ENCODE assay signal across 16 cellular contexts in genomic region chrX:11532291-11533075, GRCh38.
DNase-seq lines count a peak whose midpoint lies in the region; ATAC-seq, FAIRE-seq and TF ChIP-seq lines count a peak whose summit lies in the region.
"Had no signal": no experiment of that assay in that cellular context is flagged by ENCODE, and none has a peak within 500 bp of the region (broad histone marks: within the 10 kb centered on the region; RNA-seq: fewer than 3 reads in every experiment).

No MANE protein-coding gene starts in this region.

- no peaks in the 10 kb centered on the region for H3K36me3 ChIP-seq in GM12878 (ENCODE audit: control insufficient read depth in 2 of 2, insufficient read depth in 2 of 2, low read length in 1 of 2)

- ATAC-seq in GM12878 = peak; percentile 42; the same call in 2 of the 3 replicates
- no peak for ATAC-seq in GM21360 (IDR thresholded peaks at IDR 0.05; ENCODE audit: unreplicated experiment)
- no peak for ATAC-seq in stimulated activated memory B cell treated with anti-CD40 and anti-IgM and Interleukin-4, amounts not matched to agents 10 μg/mL and 1 μg/mL and 100 μg/mL, for 72 hours
- no peak for ATAC-seq in GM21390 (IDR thresholded peaks at IDR 0.05; ENCODE audit: unreplicated experiment)

- FAIRE-seq in GM12878 (lab: Jason Lieb, UNC) = no peak
- FAIRE-seq: keratinocyte had no signal

- no peak for TF ChIP-seq POLR2A in GM12878 (IDR thresholded peaks at IDR 0.05; ENCODE audit: low read depth, low read length)

- intact Hi-C loops in GM12878 (cut with micrococcal nuclease; ENCODE audit: unreplicated experiment) = loop anchor here (1.0 to 5.0 kb wide), 7 partner anchors 192 to 1168 kb away; no protein-coding TSS in a partner anchor

- RAD21 ChIA-PET in GM12878 (lab: Charles Lee; ENCODE audit: unreplicated experiment) = interaction anchor here (1.1 to 2.4 kb wide), 7 partner anchors 8 to 1169 kb away, joined by 4 to 18 read pairs (median 5); no protein-coding TSS in a partner anchor

- DNase-seq in Daoy (ENCODE audit: low read depth) (peak; percentile 15), LNCaP clone FGC (ENCODE audit: low read depth) (peak; percentile 8), GM12878 (ENCODE audit: low read depth, low spot score) (no peak), left kidney (ENCODE audit: low read depth, low spot score) (peak; percentile 11), SIG-M5 treated with dmso at 0.1 percent for 504 hours (lab: John Stamatoyannopoulos, UW; ENCODE audit: unreplicated experiment) (no peak)
- DNase-seq: activated CD4-positive, alpha-beta T cell treated with anti-CD3 and anti-CD28 coated beads for 4 hours; DND-41; occipital lobe had no signal

- H3K27me3 ChIP-seq in GM12878 (replicated peaks in 1 of 2; ENCODE audit: control insufficient read depth in 2 of 2, insufficient read depth in 2 of 2, low read length in 1 of 2) = no peaks in the 10 kb centered on the region

- no peaks in the 10 kb centered on the region for H3K9me3 ChIP-seq in GM12878 (replicated peaks; ENCODE audit: control insufficient read depth, insufficient read depth, low read length)
- H3K9me3 ChIP-seq: mucosa of descending colon had no signal

- H3K27ac Mint-ChIP-seq in stimulated activated memory B cell treated with anti-CD40 and anti-IgM and Interleukin-4, amounts not matched to agents 10 μg/mL and 1 μg/mL and 100 μg/mL, for 72 hours = no peak overlapping the region
- H3K27ac Mint-ChIP-seq: activated naive CD8-positive, alpha-beta T cell; stimulated activated naive CD8-positive, alpha-beta T cell treated with anti-CD3 and anti-CD28 coated beads, Interleukin-15, Interleukin-2, amounts not matched to agents 100 ng/mL and 50 ng/mL, for 24 hours had no signal

- TF ChIP-seq CTCF in LNCaP clone FGC (IDR thresholded peaks at IDR 0.05; ENCODE audit: control insufficient read depth, extremely low read depth, insufficient read depth) = no peak
- TF ChIP-seq CTCF in GM12878 (IDR thresholded peaks at IDR 0.05 in 2 of 3, conservative IDR thresholded peaks at IDR 0.05 in 1 of 3; ENCODE audit: control insufficient read depth in 2 of 3, extremely low read depth in 1 of 3, insufficient read depth in 1 of 3, low read depth in 3 of 3, low read length in 3 of 3) = no peak

- H3K4me1 Mint-ChIP-seq in stimulated activated memory B cell treated with anti-CD40 and anti-IgM and Interleukin-4, amounts not matched to agents 10 μg/mL and 1 μg/mL and 100 μg/mL, for 72 hours = no peaks in the 10 kb centered on the region
- H3K4me1 Mint-ChIP-seq: central memory CD8-positive, alpha-beta T cell had no signal

- no peak overlapping the region for H3K27ac ChIP-seq in GM12878 (ENCODE audit: control insufficient read depth, insufficient read depth)

- H4K20me1 ChIP-seq in GM12878 (ENCODE audit: control insufficient read depth, insufficient read depth) = no peaks in the 10 kb centered on the region

- CTCF ChIA-PET in GM12878 (lab: Yijun Ruan, JAX) = interaction anchor here (0.7 to 3.3 kb wide), 31 partner anchors 9 to 1247 kb away, joined by 3 to 36 read pairs (median 4); no protein-coding TSS in a partner anchor

- no peak overlapping the region for H3K4me3 Mint-ChIP-seq in stimulated activated memory B cell treated with anti-CD40 and anti-IgM and Interleukin-4, amounts not matched to agents 10 μg/mL and 1 μg/mL and 100 μg/mL, for 72 hours
- H3K4me3 Mint-ChIP-seq: activated naive CD8-positive, alpha-beta T cell; central memory CD8-positive, alpha-beta T cell; stimulated activated naive CD8-positive, alpha-beta T cell treated with anti-CD3 and anti-CD28 coated beads, Interleukin-15, Interleukin-2, amounts not matched to agents 100 ng/mL and 50 ng/mL, for 24 hours had no signal

- H3K27me3 Mint-ChIP-seq in stimulated activated memory B cell treated with anti-CD40 and anti-IgM and Interleukin-4, amounts not matched to agents 10 μg/mL and 1 μg/mL and 100 μg/mL, for 72 hours = no peaks in the 10 kb centered on the region
- H3K27me3 Mint-ChIP-seq: activated naive CD8-positive, alpha-beta T cell; central memory CD8-positive, alpha-beta T cell; stimulated activated naive CD8-positive, alpha-beta T cell treated with anti-CD3 and anti-CD28 coated beads, Interleukin-15, Interleukin-2, amounts not matched to agents 100 ng/mL and 50 ng/mL, for 24 hours had no signal

- BruUV-seq in GM12878 (replicated peaks; lab: Mats Ljungman, UMichigan) = no TSS peak

- no peaks in the 10 kb centered on the region for H3K9me3 Mint-ChIP-seq in stimulated activated memory B cell treated with anti-CD40 and anti-IgM and Interleukin-4, amounts not matched to agents 10 μg/mL and 1 μg/mL and 100 μg/mL, for 72 hours
- H3K9me3 Mint-ChIP-seq: central memory CD8-positive, alpha-beta T cell; stimulated activated naive CD8-positive, alpha-beta T cell treated with anti-CD3 and anti-CD28 coated beads, Interleukin-15, Interleukin-2, amounts not matched to agents 100 ng/mL and 50 ng/mL, for 24 hours had no signal

- in situ Hi-C loops in GM12878 (cut with MboI) = loop anchor here (5.0 kb wide), 4 partner anchors 240 to 1240 kb away; no protein-coding TSS in a partner anchor

- H3K4me1 ChIP-seq in GM12878 (ENCODE audit: control insufficient read depth, insufficient read depth, low read length) = no peaks in the 10 kb centered on the region

- no peaks in the 10 kb centered on the region for H3K36me3 Mint-ChIP-seq in stimulated activated memory B cell treated with anti-CD40 and anti-IgM and Interleukin-4, amounts not matched to agents 10 μg/mL and 1 μg/mL and 100 μg/mL, for 72 hours
- H3K36me3 Mint-ChIP-seq: activated naive CD8-positive, alpha-beta T cell had no signal

- no peak overlapping the region for H2AFZ ChIP-seq in GM12878 (ENCODE audit: control insufficient read depth, low read depth, low read length)

- no peak for TF ChIP-seq RAD21 in GM12878 (IDR thresholded peaks at IDR 0.05; ENCODE audit: insufficient read depth, low read depth, low read length)

- no peak overlapping the region for H3K4me2 ChIP-seq in GM12878 (ENCODE audit: control insufficient read depth, insufficient read depth)

- H3K4me3 ChIP-seq in LNCaP clone FGC (ENCODE audit: low read depth, low read length) (no peak overlapping the region), GM12878 (no peak overlapping the region)
- H3K4me3 ChIP-seq: mucosa of descending colon had no signal

- no peak for TF ChIP-seq EP300 in GM12878 (IDR thresholded peaks at IDR 0.05; ENCODE audit: borderline replicate concordance in 1 of 2, control insufficient read depth in 1 of 2, low read depth in 2 of 2, low read length in 2 of 2)

- no peak overlapping the region for H3K9ac ChIP-seq in GM12878 (ENCODE audit: control insufficient read depth, insufficient read depth, low read length)

- no peaks in the 10 kb centered on the region for H3K79me2 ChIP-seq in GM12878 (ENCODE audit: control insufficient read depth, insufficient read depth, low read length)

- POLR2A ChIA-PET in GM12878 (lab: Charles Lee) = no interaction called here

- SMC1A ChIA-PET in GM12878 (lab: Charles Lee; ENCODE audit: uncharacterized antibody, unreplicated experiment) = interaction anchor here (0.7 to 2.7 kb wide), 22 partner anchors 10 to 1342 kb away, joined by 3 to 29 read pairs (median 5); no protein-coding TSS in a partner anchor

TF ChIP-seq in GM12878, 131 proteins besides CTCF, POLR2A, EP300 and RAD21 (continues in another document):
- no peak for TF ChIP-seq BACH1 (IDR thresholded peaks at IDR 0.05; ENCODE audit: borderline replicate concordance)
- no peak for TF ChIP-seq E2F4 (IDR thresholded peaks at IDR 0.05; ENCODE audit: low read depth, low read length)
- no peak for TF ChIP-seq EED (IDR thresholded peaks at IDR 0.05; ENCODE audit: low read depth)
- TF ChIP-seq RFX5 (IDR thresholded peaks at IDR 0.05; ENCODE audit: low read depth, low read length) = no peak
- no peak for TF ChIP-seq ZBTB33 (IDR thresholded peaks at IDR 0.05)
- TF ChIP-seq TCF12 (IDR thresholded peaks at IDR 0.05; ENCODE audit: low read depth, low read length) = no peak
- no peak for TF ChIP-seq SIX5 (IDR thresholded peaks at IDR 0.05; ENCODE audit: low read depth, low read length, severe bottlenecking)
- TF ChIP-seq CBFB (IDR thresholded peaks at IDR 0.05; ENCODE audit: low read depth) = no peak
- no peak for TF ChIP-seq GABPA (IDR thresholded peaks at IDR 0.05; ENCODE audit: low read depth)

Comparison
In these comparisons a context has a peak if more than half of its experiments do, and no peak if none do; other contexts are left out.
1. DNase-seq: peak in Daoy (single experiment), LNCaP clone FGC (single experiment) and left kidney (single experiment); none in GM12878 (single experiment) and SIG-M5 treated with dmso at 0.1 percent for 504 hours (single experiment).